14 cellular contexts compared by ENCODE assay signal in the genomic region with DNA sequence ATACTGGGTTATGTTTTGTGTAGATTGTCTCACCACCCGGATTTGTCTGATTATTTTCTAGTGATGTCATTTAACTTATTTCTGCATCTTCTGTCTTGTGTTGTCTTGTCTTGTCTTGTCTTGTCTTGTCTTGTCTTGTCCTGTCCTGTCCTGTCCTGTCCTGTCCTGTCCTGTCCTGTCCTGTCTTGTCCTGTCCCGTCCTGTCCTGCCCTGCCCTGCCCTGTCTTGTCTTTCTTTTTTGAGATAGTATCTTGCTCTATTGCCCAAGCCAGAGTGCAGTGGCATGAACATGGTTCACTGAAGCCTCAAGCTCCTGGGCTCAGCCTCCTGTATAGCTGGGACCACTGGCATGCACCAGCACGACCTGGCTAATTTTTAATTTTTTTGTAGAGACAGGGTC. TPM values are rescaled to one million over a fixed set of nuclear protein-coding genes. Genes with fewer than 3 reads are reported as not detected.
DNase-seq lines count a peak whose midpoint lies in the region; ATAC-seq and TF ChIP-seq lines count a peak whose summit lies in the region.
"Had no signal": no experiment of that assay in that cellular context is flagged by ENCODE, and none has a peak within 500 bp of the region (broad histone marks: within the 10 kb centered on the region; RNA-seq: fewer than 3 reads in every experiment).

No MANE protein-coding gene starts in this region.

- no peak overlapping the region for H2AK5ac ChIP-seq in mesenchymal stem cell (ENCODE audit: low read length, severe bottlenecking)

- POLR2A ChIA-PET in MCF 10A (lab: Yijun Ruan, JAX) (no interaction called here), Caco-2 (lab: Charles Lee) (no interaction called here)

- H3K14ac ChIP-seq in mesenchymal stem cell (ENCODE audit: low read length in 2 of 2): no peak overlapping the region

- H3K36me3 Mint-ChIP-seq in MCF 10A (ENCODE audit: insufficient read depth, unreplicated experiment) (peaks cover 17% of the 10 kb centered on the region), endothelial cell (ENCODE audit: low read depth, unreplicated experiment) (peaks cover 4% of the 10 kb centered on the region), Caco-2 (ENCODE audit: insufficient read depth, unreplicated experiment) (peaks cover 13% of the 10 kb centered on the region)
- H3K36me3 Mint-ChIP-seq in activated T-cell treated with anti-CD3 and anti-CD28 coated beads, Interleukin-2, amount 50 U/mL, for 72 hours (ENCODE audit: insufficient read depth in 2 of 2): peaks cover 11 to 12% of the 10 kb centered on the region in 2 donors

- WGBS in mesenchymal stem cell: 97% methylated on average over 2 of the region's 3 CpGs
- 93 to 95% methylated on average over 3 of the region's 3 CpGs for WGBS in sigmoid colon, 2 donors

- no peaks in the 10 kb centered on the region for H3K27me3 Mint-ChIP-seq in MCF 10A (ENCODE audit: insufficient read depth, unreplicated experiment)
- H3K27me3 Mint-ChIP-seq in endothelial cell (ENCODE audit: unreplicated experiment): peaks cover 4% of the 10 kb centered on the region
- H3K27me3 Mint-ChIP-seq in activated T-cell treated with anti-CD3 and anti-CD28 coated beads, Interleukin-2, amount 50 U/mL, for 72 hours (ENCODE audit: low read depth): no peaks in the 10 kb centered on the region
- H3K27me3 Mint-ChIP-seq in Caco-2 (ENCODE audit: insufficient read depth, unreplicated experiment): no peaks in the 10 kb centered on the region

- no peak for DNase-seq in MCF 10A (ENCODE audit: unreplicated experiment)
- no peak for DNase-seq in breast epithelium (ENCODE audit: low spot score in 2 of 2)
- no peak for DNase-seq in endothelial cell (ENCODE audit: low spot score)
- no peak for DNase-seq in mesenchymal stem cell
- DNase-seq in NCI-H345 (lab: John Stamatoyannopoulos, UW): no peak
- DNase-seq in activated T-cell treated with anti-CD3 and anti-CD28 coated beads, Interleukin-2, amount 50 U/mL, for 72 hours: no peak
- DNase-seq in Caco-2: no peak
- no peak for DNase-seq in sigmoid colon
- DNase-seq: CD8-positive, alpha-beta T cell; COR-L47; DND-41; GDM1 had no signal

- CTCF ChIA-PET in MCF 10A (lab: Yijun Ruan, JAX): interaction anchor here (0.7 kb wide), 3 partner anchors 136 to 1236 kb away, joined by 3 read pairs; no protein-coding TSS in a partner anchor
- CTCF ChIA-PET in Caco-2 (lab: Charles Lee): no interaction called here

- H2AFZ ChIP-seq in mesenchymal stem cell (ENCODE audit: low read depth, low read length): no peak overlapping the region

- TF ChIP-seq POLR2A in breast epithelium (IDR thresholded peaks at IDR 0.05) (no peak), sigmoid colon (IDR thresholded peaks at IDR 0.05) (no peak)

- no peak overlapping the region for H2BK12ac ChIP-seq in mesenchymal stem cell (ENCODE audit: low read length in 2 of 2)

- no peak overlapping the region for H2BK5ac ChIP-seq in mesenchymal stem cell (ENCODE audit: low read depth, low read length, poor library complexity, severe bottlenecking)

- peak overlapping the region in 1 of 2 experiments; percentile 75 for H3K18ac ChIP-seq in mesenchymal stem cell (ENCODE audit: low read depth in 1 of 2, low read length in 2 of 2)

- H3K9me3 Mint-ChIP-seq in MCF 10A (ENCODE audit: unreplicated experiment): peaks cover 6% of the 10 kb centered on the region
- H3K9me3 Mint-ChIP-seq in endothelial cell (ENCODE audit: unreplicated experiment): no peaks in the 10 kb centered on the region
- H3K9me3 Mint-ChIP-seq in activated T-cell treated with anti-CD3 and anti-CD28 coated beads, Interleukin-2, amount 50 U/mL, for 72 hours: peaks cover 4 to 7% of the 10 kb centered on the region in 2 donors
- peaks cover 18% of the 10 kb centered on the region for H3K9me3 Mint-ChIP-seq in Caco-2 (ENCODE audit: unreplicated experiment)

- no peak for TF ChIP-seq EP300 in sigmoid colon (IDR thresholded peaks at IDR 0.05)

- H2BK120ac ChIP-seq in mesenchymal stem cell (ENCODE audit: low read depth, low read length): no peak overlapping the region

- peak overlapping the region; percentile 75 for H3K27ac Mint-ChIP-seq in MCF 10A (ENCODE audit: low read depth, unreplicated experiment)
- H3K27ac Mint-ChIP-seq in endothelial cell (ENCODE audit: unreplicated experiment): no peak overlapping the region
- no peak overlapping the region for H3K27ac Mint-ChIP-seq in activated T-cell treated with anti-CD3 and anti-CD28 coated beads, Interleukin-2, amount 50 U/mL, for 72 hours
- H3K27ac Mint-ChIP-seq in Caco-2 (ENCODE audit: unreplicated experiment): no peak overlapping the region
- H3K27ac Mint-ChIP-seq: CD8-positive, alpha-beta T cell had no signal

- H3K27me3 ChIP-seq in breast epithelium: no peaks in the 10 kb centered on the region
- no peaks in the 10 kb centered on the region for H3K27me3 ChIP-seq in mesenchymal stem cell (ENCODE audit: control insufficient read depth in 1 of 2, insufficient read depth in 1 of 2, low read length in 2 of 2)
- no peaks in the 10 kb centered on the region for H3K27me3 ChIP-seq in Caco-2 (replicated peaks; ENCODE audit: control insufficient read depth, insufficient read depth, low read length)
- H3K27me3 ChIP-seq in sigmoid colon: no peaks in the 10 kb centered on the region

- intact Hi-C loops in MCF 10A (cut with micrococcal nuclease) (no loop called here), breast epithelium (cut with DNase I; ENCODE audit: low total_unique reads) (no loop called here), Caco-2 (cut with micrococcal nuclease; ENCODE audit: unreplicated experiment) (no loop called here), sigmoid colon (cut with DNase I) (no loop called here)

- H3K9me3 ChIP-seq in breast epithelium (peaks cover 0 to 11% of the 10 kb centered on the region in 2 donors), mesenchymal stem cell (ENCODE audit: control insufficient read depth, low read length) (peaks cover 5% of the 10 kb centered on the region), Caco-2 (no peaks in the 10 kb centered on the region; the same call in 1 of the 2 replicates), sigmoid colon (no peaks in the 10 kb centered on the region)

- H3K9ac ChIP-seq in mesenchymal stem cell (ENCODE audit: low read length): no peak overlapping the region

- no peak overlapping the region for H3K4ac ChIP-seq in mesenchymal stem cell (ENCODE audit: low read depth in 1 of 2, low read length in 2 of 2)

- BruUV-seq in MCF 10A (replicated peaks; lab: Mats Ljungman, UMichigan) (no TSS peak), Caco-2 (replicated peaks; lab: Mats Ljungman, UMichigan) (no TSS peak)

- H3K4me1 Mint-ChIP-seq in MCF 10A (ENCODE audit: insufficient read depth, unreplicated experiment) (peaks cover 14% of the 10 kb centered on the region), endothelial cell (ENCODE audit: unreplicated experiment) (peaks cover 3% of the 10 kb centered on the region), Caco-2 (ENCODE audit: low read depth, unreplicated experiment) (peaks cover 3% of the 10 kb centered on the region)
- H3K4me1 Mint-ChIP-seq in activated T-cell treated with anti-CD3 and anti-CD28 coated beads, Interleukin-2, amount 50 U/mL, for 72 hours (ENCODE audit: low read depth): no peaks in the 10 kb centered on the region

- peak overlapping the region; percentile 43 for H4K8ac ChIP-seq in mesenchymal stem cell (ENCODE audit: low read length)

- H3K27ac ChIP-seq in breast epithelium: no peak overlapping the region
- H3K27ac ChIP-seq in mesenchymal stem cell (ENCODE audit: low read length, poor library complexity, severe bottlenecking): no peak overlapping the region
- H3K27ac ChIP-seq in sigmoid colon: no peak overlapping the region
- H3K27ac ChIP-seq: 22Rv1 had no signal

- no peak overlapping the region for H3K4me3 Mint-ChIP-seq in MCF 10A (ENCODE audit: unreplicated experiment)
- peak overlapping the region; percentile 15 for H3K4me3 Mint-ChIP-seq in endothelial cell (ENCODE audit: unreplicated experiment)
- no peak overlapping the region for H3K4me3 Mint-ChIP-seq in activated T-cell treated with anti-CD3 and anti-CD28 coated beads, Interleukin-2, amount 50 U/mL, for 72 hours
- H3K4me3 Mint-ChIP-seq in Caco-2 (ENCODE audit: unreplicated experiment): no peak overlapping the region
- H3K4me3 Mint-ChIP-seq: CD14-positive monocyte; CD8-positive, alpha-beta T cell had no signal

- peaks cover 27% of the 10 kb centered on the region for H3K79me1 ChIP-seq in mesenchymal stem cell (replicated peaks; ENCODE audit: low read length, poor library complexity, severe bottlenecking)

- no peaks in the 10 kb centered on the region for H3K4me1 ChIP-seq in breast epithelium
- H3K4me1 ChIP-seq in mesenchymal stem cell (ENCODE audit: control insufficient read depth, insufficient read depth, low read depth, low read length): peaks cover 2% of the 10 kb centered on the region
- peaks cover 4% of the 10 kb centered on the region for H3K4me1 ChIP-seq in Caco-2
- no peaks in the 10 kb centered on the region for H3K4me1 ChIP-seq in sigmoid colon

- no peak overlapping the region for H3K4me2 ChIP-seq in mesenchymal stem cell (ENCODE audit: low read length, poor library complexity, severe bottlenecking)

- H2BK15ac ChIP-seq in mesenchymal stem cell (ENCODE audit: low read depth, poor library complexity, severe bottlenecking): no peak overlapping the region

- ATAC-seq in activated T-cell treated with anti-CD3 and anti-CD28 coated beads, Interleukin-2, amount 50 U/mL, for 72 hours (replicated peaks in 1 of 2): no peak
- ATAC-seq: CD8-positive, alpha-beta T cell had no signal

- no peak overlapping the region for H3K23ac ChIP-seq in mesenchymal stem cell (ENCODE audit: low read length in 2 of 2)

- H3K36me3 ChIP-seq in breast epithelium (no peaks in the 10 kb centered on the region), mesenchymal stem cell (ENCODE audit: control insufficient read depth in 1 of 2, insufficient read depth in 2 of 2, low read depth in 1 of 2, low read length in 2 of 2) (peaks cover 0 to 2% of the 10 kb centered on the region in 2 experiments), Caco-2 (ENCODE audit: control insufficient read depth, insufficient read depth, low read length) (no peaks in the 10 kb centered on the region), sigmoid colon (no peaks in the 10 kb centered on the region)

- no peak overlapping the region for H3K4me3 ChIP-seq in breast epithelium
- no peak overlapping the region for H3K4me3 ChIP-seq in mesenchymal stem cell (ENCODE audit: insufficient read depth in 1 of 2, low read depth in 1 of 2, low read length in 2 of 2)
- no peak overlapping the region for H3K4me3 ChIP-seq in Caco-2 (ENCODE audit: low read depth, low read length)
- H3K4me3 ChIP-seq in sigmoid colon: no peak overlapping the region

- no peak overlapping the region for H4K91ac ChIP-seq in mesenchymal stem cell (ENCODE audit: low read length)

- TF ChIP-seq CTCF in MCF 10A (IDR thresholded peaks at IDR 0.05; ENCODE audit: unreplicated experiment) (no peak), breast epithelium (IDR thresholded peaks at IDR 0.05) (no peak), endothelial cell (IDR thresholded peaks at IDR 0.05; ENCODE audit: unreplicated experiment) (no peak), Caco-2 (IDR thresholded peaks at IDR 0.05; ENCODE audit: insufficient read depth in 1 of 2, low read depth in 1 of 2, low read length in 1 of 2, severe bottlenecking in 1 of 2, unreplicated experiment in 1 of 2) (no peak), sigmoid colon (IDR thresholded peaks at IDR 0.05) (no peak)

RNA-seq across cellular contexts. Expression of a gene that starts 25.6 kb away (rescaled TPM):
- total RNA-seq in MCF 10A (2022): 39.1 and 40.8 TPM in 2 replicates
- total RNA-seq in breast epithelium: 10 to 100 TPM; 28.8 to 51.7 (median 44.2) TPM
- 50.3 TPM for total RNA-seq in endothelial cell (ENCODE audit: unreplicated experiment)
- polyA plus RNA-seq in mesenchymal stem cell (2013, experiment 1 of 2): 13.8 TPM
- 14.0 TPM for polyA plus RNA-seq in mesenchymal stem cell (2013, experiment 2 of 2)
- total RNA-seq in activated T-cell treated with anti-CD3 and anti-CD28 coated beads, Interleukin-2, amount 50 U/mL, for 72 hours: 10 to 100 TPM; 26.5 to 29.4 TPM
- 84.3 and 86.4 TPM in 2 replicates for total RNA-seq in Caco-2 (2022)
- 10 to 100 TPM; 26.6 to 54.2 (median 43.8) TPM for total RNA-seq in sigmoid colon
- 100 to 1,000 TPM in 1 of 3 donors, 10 to 100 TPM in 2; 37.2 to 106 (median 82.9) TPM for polyA plus RNA-seq in sigmoid colon

RNA-seq across cellular contexts. Expression of a gene that starts 54.6 kb away (rescaled TPM):
- 203 and 233 TPM in 2 replicates for total RNA-seq in MCF 10A (2022)
- 10 to 100 TPM; 50.1 to 60.0 (median 50.8) TPM for total RNA-seq in breast epithelium
- total RNA-seq in endothelial cell (ENCODE audit: unreplicated experiment): 138 TPM
- 205 TPM for polyA plus RNA-seq in mesenchymal stem cell (2013, experiment 1 of 2)
- polyA plus RNA-seq in mesenchymal stem cell (2013, experiment 2 of 2): 207 TPM
- 100 to 1,000 TPM in 1 of 2 donors, 10 to 100 TPM in 1; 95.6 to 104 TPM for total RNA-seq in activated T-cell treated with anti-CD3 and anti-CD28 coated beads, Interleukin-2, amount 50 U/mL, for 72 hours
- 246 and 262 TPM in 2 replicates for total RNA-seq in Caco-2 (2022)
- 10 to 100 TPM; 52.8 to 68.5 (median 63.0) TPM for total RNA-seq in sigmoid colon
- 100 to 1,000 TPM in 1 of 3 donors, 10 to 100 TPM in 2; 75.7 to 109 (median 87.1) TPM for polyA plus RNA-seq in sigmoid colon
